In genomic region chr4:110211007-110211769, GRCh38 we compare ENCODE assay signal across 8 cellular contexts. TPM values are rescaled to one million over a fixed set of nuclear protein-coding genes. Genes with fewer than 3 reads are reported as not detected.
DNase-seq lines count a peak whose midpoint lies in the region; TF ChIP-seq lines count a peak whose summit lies in the region.

No MANE protein-coding gene starts in this region.

- H3K9me3 ChIP-seq in H9 (ENCODE audit: control insufficient read depth, low read depth, low read length) (no peaks in the 10 kb centered on the region), trophoblast cell (ENCODE audit: insufficient read depth, low read depth, low read length) (no peaks in the 10 kb centered on the region)

- H3K9me3 Mint-ChIP-seq in H9: no peaks in the 10 kb centered on the region; a peak in 1 of 5 replicates

- H3K9ac ChIP-seq in H9 (ENCODE audit: extremely low read depth, insufficient read length, low read length) (no peak overlapping the region), trophoblast cell (ENCODE audit: low read length) (no peak overlapping the region)

- no peak overlapping the region; a peak in 1 of 5 replicates for H3K4me3 Mint-ChIP-seq in H9

- H3K23ac ChIP-seq in H9 (ENCODE audit: insufficient read length, low read depth, low read length) (no peak overlapping the region), trophoblast cell (ENCODE audit: low read length) (no peak overlapping the region)

- peak overlapping the region in 2 of 3 experiments; percentile 29 to 70; a peak in 2 of 7 replicates for H3K27ac Mint-ChIP-seq in H9

- H3K36me3 Mint-ChIP-seq in H9 (ENCODE audit: insufficient read depth in 1 of 3, low read depth in 3 of 3): no peaks in the 10 kb centered on the region; a peak in 1 of 7 replicates

- peak; percentile 74 for TF ChIP-seq CTCF in H9 (conservative IDR thresholded peaks at IDR 0.05)
- peak; percentile 67 for TF ChIP-seq CTCF in LNCaP clone FGC (IDR thresholded peaks at IDR 0.05; ENCODE audit: control insufficient read depth, extremely low read depth, insufficient read depth)

- no peaks in the 10 kb centered on the region for H3K27me3 ChIP-seq in H9 (ENCODE audit: insufficient read depth, low read length)
- H3K27me3 ChIP-seq in trophoblast cell (ENCODE audit: insufficient read depth, low read length): no peaks in the 10 kb centered on the region

- H2BK15ac ChIP-seq in H9 (ENCODE audit: low read depth, low read length): no peak overlapping the region

- no peaks in the 10 kb centered on the region for H3K79me2 ChIP-seq in H9 (ENCODE audit: insufficient read depth, low read length)
- H3K79me2 ChIP-seq in trophoblast cell (ENCODE audit: control insufficient read depth, insufficient read depth, low read length, poor library complexity): no peaks in the 10 kb centered on the region

- H3K79me1 ChIP-seq in H9 (ENCODE audit: insufficient read depth, low read depth, low read length, poor library complexity, severe bottlenecking): no peaks in the 10 kb centered on the region
- H3K79me1 ChIP-seq in trophoblast cell (ENCODE audit: low read length): no peaks in the 10 kb centered on the region

- H3K18ac ChIP-seq in H9 (ENCODE audit: insufficient read length, low read depth, low read length) (no peak overlapping the region), trophoblast cell (ENCODE audit: low read length) (no peak overlapping the region)

- H3K27ac ChIP-seq in H9 (ENCODE audit: insufficient read length, low read depth, low read length) (no peak overlapping the region), trophoblast cell (ENCODE audit: low read depth, low read length) (no peak overlapping the region)

- H3K14ac ChIP-seq in H9 (ENCODE audit: insufficient read depth, low read length): no peak overlapping the region
- no peak overlapping the region for H3K14ac ChIP-seq in trophoblast cell (ENCODE audit: low read length)

- no peak overlapping the region for H3K4me2 ChIP-seq in H9 (ENCODE audit: insufficient read depth, insufficient read length, low read length)
- H3K4me2 ChIP-seq in trophoblast cell (ENCODE audit: low read length): no peak overlapping the region

- no peak overlapping the region for H3K4ac ChIP-seq in H9 (ENCODE audit: low read depth, low read length)
- H3K4ac ChIP-seq in trophoblast cell (ENCODE audit: low read depth, low read length): no peak overlapping the region

- H4K8ac ChIP-seq in H9 (replicated peaks; ENCODE audit: insufficient read length, low read depth, low read length) (no peak overlapping the region), trophoblast cell (ENCODE audit: low read depth, low read length) (no peak overlapping the region)

- H3K36me3 ChIP-seq in trophoblast cell (ENCODE audit: control insufficient read depth in 1 of 2, insufficient read depth in 2 of 2, low read length in 2 of 2): no peaks in the 10 kb centered on the region

- no peak overlapping the region for H2AFZ ChIP-seq in H9 (ENCODE audit: low read length)
- no peak overlapping the region for H2AFZ ChIP-seq in trophoblast cell (ENCODE audit: insufficient read depth, low read length, poor library complexity)

- H2BK5ac ChIP-seq in H9 (ENCODE audit: insufficient read length, low read length): no peak overlapping the region
- no peak overlapping the region for H2BK5ac ChIP-seq in trophoblast cell (ENCODE audit: low read depth, low read length, poor library complexity)

- no peak overlapping the region for H2AK5ac ChIP-seq in H9 (ENCODE audit: insufficient read length, low read length)
- no peak overlapping the region for H2AK5ac ChIP-seq in trophoblast cell (ENCODE audit: low read length)

- H3K56ac ChIP-seq in H9 (ENCODE audit: insufficient read length, low read depth, low read length): no peak overlapping the region

- no peak overlapping the region for H4K5ac ChIP-seq in H9 (ENCODE audit: insufficient read length, low read depth, low read length)

- H2BK120ac ChIP-seq in H9 (ENCODE audit: low read depth, low read length, poor library complexity, severe bottlenecking) (no peak overlapping the region), trophoblast cell (ENCODE audit: insufficient read depth, low read length, poor library complexity) (no peak overlapping the region)

- H2BK20ac ChIP-seq in H9 (ENCODE audit: low read depth, low read length, poor library complexity, severe bottlenecking): no peak overlapping the region

- H4K91ac ChIP-seq in H9 (ENCODE audit: insufficient read length, low read depth, low read length) (no peak overlapping the region), trophoblast cell (ENCODE audit: low read depth, low read length) (no peak overlapping the region)

- H2BK12ac ChIP-seq in H9 (ENCODE audit: insufficient read length, low read depth, low read length) (no peak overlapping the region), trophoblast cell (ENCODE audit: low read length) (peak overlapping the region; percentile 84)

- peaks cover 9 to 10% of the 10 kb centered on the region in 2 experiments for H3K4me1 Mint-ChIP-seq in H9

- no peak overlapping the region for H4K12ac ChIP-seq in trophoblast cell (ENCODE audit: low read depth, low read length)

- WGBS in H9 (ENCODE audit: extremely low coverage, insufficient read length, low lambda C conversion rate): no CpG with 5 or more reads among the region's 13 CpGs
- WGBS in trophoblast cell (ENCODE audit: extremely low coverage, insufficient coverage, insufficient read length): no CpG with 5 or more reads among the region's 13 CpGs

- H4K20me1 ChIP-seq in H9 (ENCODE audit: control insufficient read depth, insufficient read depth, insufficient read length): no peaks in the 10 kb centered on the region

- no peak overlapping the region for H3T11ph ChIP-seq in H9 (ENCODE audit: low read length)

- H3K23me2 ChIP-seq in H9 (ENCODE audit: insufficient read length, low read depth, low read length, poor library complexity, severe bottlenecking): no peaks in the 10 kb centered on the region

- H3K4me1 ChIP-seq in H9 (ENCODE audit: insufficient read depth, low read length) (no peaks in the 10 kb centered on the region), trophoblast cell (ENCODE audit: control insufficient read depth in 1 of 2, insufficient read depth in 2 of 2, low read length in 2 of 2) (peaks cover 0 to 2% of the 10 kb centered on the region in 2 experiments)

- no peaks in the 10 kb centered on the region; the same call in 1 of the 2 replicates for H3K27me3 Mint-ChIP-seq in H9 (ENCODE audit: low read depth)

- H3K4me3 ChIP-seq in LNCaP clone FGC (ENCODE audit: low read depth, low read length) (no peak overlapping the region), trophoblast cell (ENCODE audit: low read depth, low read length) (no peak overlapping the region)

- peak; percentile 53 for DNase-seq in ACHN
- peak; percentile 1 for DNase-seq in GDM1 (lab: John Stamatoyannopoulos, UW)
- DNase-seq in H9: no peak
- DNase-seq in LNCaP clone FGC (ENCODE audit: low read depth): no peak
- peak; percentile 19 to 30 for DNase-seq in activated CD4-positive, alpha-beta T cell treated with anti-CD3 and anti-CD28 coated beads for 4 hours
- peak; percentile 73 for DNase-seq in fibroblast of peridontal ligament (ENCODE audit: extremely low read depth)
- DNase-seq in trophoblast cell: peak; percentile 17 to 62
- DNase-seq in stimulated activated CD8-positive, alpha-beta memory T cell treated with anti-CD3 and anti-CD28 coated beads, Interleukin-4, amount 100 ng/mL, for 48 hours: no peak

- in situ Hi-C loops in ACHN (cut with HindIII; ENCODE audit: low pct_ligation_motif_present, low pct_unique_long_range_greater_than_20kb, low sequenced_read_pairs): no loop called here

RNA-seq across cellular contexts. Expression of gene ELOVL6, which starts 12.8 kb away (rescaled TPM):
- 62.6 and 64.6 TPM in 2 replicates for total RNA-seq in H9 (2021)
- 29.1 and 30.7 TPM in 2 replicates for polyA plus RNA-seq in trophoblast cell (2013)

Comparison
In these comparisons a context has a peak if more than half of its experiments do, and no peak if none do; other contexts are left out.
1. DNase-seq: peak in ACHN (single experiment), GDM1 (single experiment), activated CD4-positive, alpha-beta T cell treated with anti-CD3 and anti-CD28 coated beads for 4 hours (2 of 2), fibroblast of peridontal ligament (single experiment) and trophoblast cell (2 of 2); none in H9 (single experiment), LNCaP clone FGC (single experiment) and stimulated activated CD8-positive, alpha-beta memory T cell treated with anti-CD3 and anti-CD28 coated beads, Interleukin-4, amount 100 ng/mL, for 48 hours (single experiment).